ENCODE assay signal across 1 cellular context in genomic region chr12:12696562-12697383, GRCh38.
TF ChIP-seq lines count a peak whose summit lies in the region.

No MANE protein-coding gene starts in this region.

TF ChIP-seq in SK-N-SH, 30 proteins besides CTCF, POLR2A, EP300 and RAD21 (continued from another document):
- no peak for TF ChIP-seq USF2 (IDR thresholded peaks at IDR 0.05; ENCODE audit: borderline replicate concordance, low read depth, low read length)
- TF ChIP-seq EZH2phosphoT487 (IDR thresholded peaks at IDR 0.05; ENCODE audit: borderline replicate concordance, low read depth): no peak
